ENCODE assay signal across 17 cellular contexts in the genomic region with DNA sequence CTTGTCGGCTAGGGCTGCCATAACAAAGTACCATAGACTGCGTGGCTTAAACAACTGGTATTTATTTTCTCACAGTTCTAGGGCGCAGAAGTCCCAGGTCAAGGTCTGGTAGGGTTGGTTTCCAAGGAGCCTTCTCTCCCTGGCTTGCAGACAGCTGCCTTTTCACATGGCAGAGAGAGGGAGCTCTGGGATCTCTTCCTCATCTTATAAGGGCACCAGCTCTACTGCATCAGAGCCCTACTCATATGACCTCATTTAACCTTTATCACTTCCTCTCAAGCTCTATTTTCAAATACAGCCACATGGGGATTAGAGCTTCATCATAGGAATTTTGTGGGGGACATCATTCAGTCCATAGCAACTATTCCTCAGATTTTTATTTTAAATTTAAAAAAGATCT. TPM values are rescaled to one million over a fixed set of nuclear protein-coding genes. Genes with fewer than 3 reads are reported as not detected.
DNase-seq lines count a peak whose midpoint lies in the region; ATAC-seq, FAIRE-seq and TF ChIP-seq lines count a peak whose summit lies in the region.
"Had no signal": no experiment of that assay in that cellular context is flagged by ENCODE, and none has a peak within 500 bp of the region (broad histone marks: within the 10 kb centered on the region; RNA-seq: fewer than 3 reads in every experiment).

No MANE protein-coding gene starts in this region.

- H3K4me2 ChIP-seq in HepG2 (ENCODE audit: low read depth, low read length): no peak overlapping the region

- H3K36me3 ChIP-seq in HepG2 (replicated peaks in 1 of 2; ENCODE audit: control insufficient read depth in 1 of 2, insufficient read depth in 2 of 2, low read length in 2 of 2) (no peaks in the 10 kb centered on the region), vagina (no peaks in the 10 kb centered on the region)
- H3K36me3 ChIP-seq: breast epithelium, tibial artery had no signal

- TF ChIP-seq CTCF in HepG2 (CRISPR knock-in tag; IDR thresholded peaks at IDR 0.05) (no peak), HFFc6 (IDR thresholded peaks at IDR 0.05) (no peak; the same call in 1 of the 2 replicates), vagina (IDR thresholded peaks at IDR 0.05) (no peak)

- H3K4me1 Mint-ChIP-seq in HFFc6 (ENCODE audit: low read depth): peaks cover 14% of the 10 kb centered on the region
- H3K4me1 Mint-ChIP-seq: activated naive CD8-positive, alpha-beta T cell treated with anti-CD3 and anti-CD28 coated beads, Interleukin-2, amount 10 ng/mL, durations not matched to agents 7 days and 5 days; stimulated activated memory B cell treated with anti-CD40 and anti-IgM and Interleukin-4, amounts not matched to agents 10 μg/mL and 1 μg/mL and 100 μg/mL, for 72 hours had no signal

- no peak for TF ChIP-seq EP300 in HepG2 (IDR thresholded peaks at IDR 0.05; ENCODE audit: low read depth in 2 of 2, low read length in 2 of 2)
- TF ChIP-seq EP300 in HepG2 (CRISPR knock-in tag; IDR thresholded peaks at IDR 0.05; ENCODE audit: borderline replicate concordance): no peak

- BruUV-seq in HepG2 (replicated peaks; lab: Mats Ljungman, UMichigan): no TSS peak

- H3K4me3 Mint-ChIP-seq in HFFc6: no peak overlapping the region
- H3K4me3 Mint-ChIP-seq: activated naive CD8-positive, alpha-beta T cell treated with anti-CD3 and anti-CD28 coated beads, Interleukin-2, amount 10 ng/mL, durations not matched to agents 7 days and 5 days; activated T-cell treated with anti-CD3 and anti-CD28 coated beads, Interleukin-2, amount 50 U/mL, for 24 hours; stimulated activated memory B cell treated with anti-CD40 and anti-IgM and Interleukin-4, amounts not matched to agents 10 μg/mL and 1 μg/mL and 100 μg/mL, for 72 hours had no signal

- H3K9ac ChIP-seq in HepG2 (ENCODE audit: insufficient read depth, low read depth, low read length): no peak overlapping the region

- no peaks in the 10 kb centered on the region for H4K20me1 ChIP-seq in HepG2 (ENCODE audit: insufficient read depth, low read length)

- no peak for TF ChIP-seq RAD21 in HepG2 (CRISPR knock-in tag; IDR thresholded peaks at IDR 0.05)

- DNase-seq in DMS53 (lab: John Stamatoyannopoulos, UW) (peak; percentile 4), DMS53 treated with DMSO at 0.1 percent for 48 hours (lab: John Stamatoyannopoulos, UW; ENCODE audit: unreplicated experiment) (no peak), Kasumi-1 (lab: John Stamatoyannopoulos, UW) (peak; percentile 11 to 34), SKM-1 treated with dmso at 0.1 percent for 144 hours (lab: John Stamatoyannopoulos, UW; ENCODE audit: unreplicated experiment) (peak; percentile 62), HepG2 (ENCODE audit: low spot score) (no peak), AG08396 (ENCODE audit: low spot score) (no peak), HFFc6 (no peak), vagina (ENCODE audit: extremely low spot score in 2 of 2) (no peak)
- DNase-seq: activated naive CD8-positive, alpha-beta T cell treated with anti-CD3 and anti-CD28 coated beads, Interleukin-2, amount 10 ng/mL, durations not matched to agents 7 days and 5 days; activated T-cell treated with anti-CD3 and anti-CD28 coated beads, Interleukin-2, amount 50 U/mL, for 24 hours; NCI-H2081; tibial artery had no signal

- CTCF ChIA-PET in HepG2 (lab: Yijun Ruan, JAX; ENCODE audit: low intra/inter-chr PET ratio, low total read pairs): no interaction called here

- peaks cover 55% of the 10 kb centered on the region for H3K4me1 ChIP-seq in HepG2 (ENCODE audit: insufficient read depth, low read length)
- no peaks in the 10 kb centered on the region for H3K4me1 ChIP-seq in vagina
- H3K4me1 ChIP-seq: breast epithelium had no signal

- H3K27ac ChIP-seq in HepG2 (ENCODE audit: extremely low read length, insufficient read depth, low read length) (no peak overlapping the region), vagina (no peak overlapping the region)
- H3K27ac ChIP-seq: 22Rv1, breast epithelium, tibial artery had no signal

- no peak overlapping the region for H2AFZ ChIP-seq in HepG2 (ENCODE audit: low read length)

- TF ChIP-seq POLR2A in HepG2 (IDR thresholded peaks at IDR 0.05; ENCODE audit: insufficient read depth in 1 of 2, low read depth in 2 of 2, low read length in 2 of 2) (no peak), vagina (IDR thresholded peaks at IDR 0.05) (no peak)

- no peaks in the 10 kb centered on the region for H3K36me3 Mint-ChIP-seq in HFFc6 (ENCODE audit: low read depth)
- H3K36me3 Mint-ChIP-seq: activated naive CD8-positive, alpha-beta T cell treated with anti-CD3 and anti-CD28 coated beads, Interleukin-2, amount 10 ng/mL, durations not matched to agents 7 days and 5 days; stimulated activated memory B cell treated with anti-CD40 and anti-IgM and Interleukin-4, amounts not matched to agents 10 μg/mL and 1 μg/mL and 100 μg/mL, for 72 hours had no signal

- H3K27me3 ChIP-seq in HepG2 (ENCODE audit: control insufficient read depth in 1 of 2, insufficient read depth in 2 of 2, low read length in 2 of 2) (no peaks in the 10 kb centered on the region), vagina (no peaks in the 10 kb centered on the region)
- H3K27me3 ChIP-seq: breast epithelium had no signal

- H3K9me3 ChIP-seq in HepG2 (ENCODE audit: low read length) (no peaks in the 10 kb centered on the region), vagina (no peaks in the 10 kb centered on the region)
- H3K9me3 ChIP-seq: breast epithelium, tibial artery had no signal

- no peaks in the 10 kb centered on the region for H3K9me3 Mint-ChIP-seq in HFFc6
- H3K9me3 Mint-ChIP-seq: activated naive CD8-positive, alpha-beta T cell treated with anti-CD3 and anti-CD28 coated beads, Interleukin-2, amount 10 ng/mL, durations not matched to agents 7 days and 5 days; activated T-cell treated with anti-CD3 and anti-CD28 coated beads, Interleukin-2, amount 50 U/mL, for 24 hours; stimulated activated memory B cell treated with anti-CD40 and anti-IgM and Interleukin-4, amounts not matched to agents 10 μg/mL and 1 μg/mL and 100 μg/mL, for 72 hours had no signal

- H3K4me3 ChIP-seq in HepG2 (replicated peaks in 1 of 3; ENCODE audit: insufficient read depth in 1 of 3, low read depth in 2 of 3, low read length in 3 of 3) (no peak overlapping the region), vagina (no peak overlapping the region)
- H3K4me3 ChIP-seq: breast epithelium, tibial artery had no signal

- ATAC-seq in HepG2: no peak
- ATAC-seq: left lobe of liver; stimulated activated memory B cell treated with anti-CD40 and anti-IgM and Interleukin-4, amounts not matched to agents 10 μg/mL and 1 μg/mL and 100 μg/mL, for 72 hours had no signal

- in situ Hi-C loops in HepG2 (cut with HindIII; ENCODE audit: extremely low pct_ligation_motif_present, low pct_unique_long_range_greater_than_20kb): loop anchor here (5.0 kb wide), 1 partner anchor 54 kb away; no protein-coding TSS in a partner anchor

- WGBS in HepG2 (ENCODE audit: low lambda C conversion rate): 54% methylated on average over 3 of the region's 3 CpGs

- peaks cover 20% of the 10 kb centered on the region for H3K27me3 Mint-ChIP-seq in HFFc6 (ENCODE audit: insufficient read depth)

- POLR2A ChIA-PET in HepG2 (lab: Yijun Ruan, JAX): interaction anchor here (1.4 kb wide), 1 partner anchor 40 kb away, joined by 5 read pairs; no protein-coding TSS in a partner anchor

- no peak for FAIRE-seq in HepG2 (lab: Jason Lieb, UNC)
- FAIRE-seq: G401.6 had no signal

- intact Hi-C loops in HepG2 (cut with micrococcal nuclease; ENCODE audit: unreplicated experiment) (no loop called here), vagina (cut with DNase I) (no loop called here)

- H3K27ac Mint-ChIP-seq in HFFc6: no peak overlapping the region
- H3K27ac Mint-ChIP-seq: activated naive CD8-positive, alpha-beta T cell treated with anti-CD3 and anti-CD28 coated beads, Interleukin-2, amount 10 ng/mL, durations not matched to agents 7 days and 5 days; activated T-cell treated with anti-CD3 and anti-CD28 coated beads, Interleukin-2, amount 50 U/mL, for 24 hours; stimulated activated memory B cell treated with anti-CD40 and anti-IgM and Interleukin-4, amounts not matched to agents 10 μg/mL and 1 μg/mL and 100 μg/mL, for 72 hours had no signal

- no peaks in the 10 kb centered on the region for H3K79me2 ChIP-seq in HepG2 (ENCODE audit: insufficient read depth, low read length)

RNA-seq across cellular contexts. Expression of a gene that starts 17.6 kb away (rescaled TPM):
- 10.3 and 10.4 TPM in 2 replicates for total RNA-seq in HepG2 (2016; rRNA removed; fragmentation: Illumina TruSeq; extraction: Trizol)
- 3.6 and 3.8 TPM in 2 replicates for total RNA-seq in HepG2 (2016; cell fraction: cytosol; rRNA removed; fragmentation: Illumina TruSeq; extraction: Trizol; ENCODE audit: low read depth)
- total RNA-seq in HepG2 (2016; cell fraction: insoluble cytoplasmic fraction; rRNA removed; fragmentation: Illumina TruSeq; extraction: Trizol): 10.3 and 10.5 TPM in 2 replicates
- total RNA-seq in HepG2 (2016; cell fraction: membrane; rRNA removed; fragmentation: Illumina TruSeq; extraction: Trizol): 12.0 and 13.5 TPM in 2 replicates
- total RNA-seq in HepG2 (2016; cell fraction: nucleus; rRNA removed; fragmentation: Illumina TruSeq; extraction: Trizol): 9.3 and 10.1 TPM in 2 replicates
- polyA plus RNA-seq in HepG2 (2011; rRNA removed): 3.7 and 8.4 TPM in 2 replicates
- polyA plus RNA-seq in HepG2 (2011; cell fraction: cytosol; rRNA removed): 4.9 and 6.5 TPM in 2 replicates
- polyA plus RNA-seq in HepG2 (2011; cell fraction: nucleus; rRNA removed): 8.2 and 13.0 TPM in 2 replicates
- polyA plus RNA-seq in HepG2 (2012): 9.1 and 16.7 TPM in 2 replicates
- polyA plus RNA-seq in HepG2 (2016; cell fraction: cytosol; fragmentation: Illumina TruSeq; extraction: Trizol; ENCODE audit: low read depth): 4.6 and 5.9 TPM in 2 replicates
- polyA plus RNA-seq in HepG2 (2016; cell fraction: insoluble cytoplasmic fraction; fragmentation: Illumina TruSeq; extraction: Trizol; ENCODE audit: low read depth): 13.7 and 14.1 TPM in 2 replicates
- polyA plus RNA-seq in HepG2 (2016; cell fraction: membrane; fragmentation: Illumina TruSeq; extraction: Trizol; ENCODE audit: low read depth): 12.2 and 13.8 TPM in 2 replicates
- 16.0 and 16.8 TPM in 2 replicates for polyA plus RNA-seq in HepG2 (2016; cell fraction: nucleus; fragmentation: Illumina TruSeq; extraction: Trizol; ENCODE audit: insufficient read depth, low read depth)
- polyA minus RNA-seq in HepG2 (2011; rRNA and poly(A)+ RNA removed; ENCODE audit: low replicate concordance): 26.7 TPM in 1 of 2 replicates, not detected in the other
- 5.5 and 9.2 TPM in 2 replicates for polyA minus RNA-seq in HepG2 (2011; cell fraction: cytosol; rRNA and poly(A)+ RNA removed)
- polyA minus RNA-seq in HepG2 (2011; cell fraction: nucleus; rRNA and poly(A)+ RNA removed): 10.3 and 15.8 TPM in 2 replicates
- under 1 TPM in 4 of 6 experiments, not detected in 2; 0.11 to 0.30 (median 0.17) TPM for total RNA-seq in HFFc6 (2021; fragmentation: NEBNext Ultra II Directional; extraction: Animal tissue kit (Norgen Biotek cat#: 25700))
- not detected for total RNA-seq in vagina
- total RNA-seq: activated naive CD8-positive, alpha-beta T cell treated with anti-CD3 and anti-CD28 coated beads, Interleukin-2, amount 10 ng/mL, durations not matched to agents 7 days and 5 days; breast epithelium had no signal

RNA-seq across cellular contexts. Expression of a gene that starts 20.3 kb away (rescaled TPM):
- 173 and 250 TPM in 2 replicates for total RNA-seq in HepG2 (2016; rRNA removed; fragmentation: Illumina TruSeq; extraction: Trizol)
- 14.1 and 18.4 TPM in 2 replicates for total RNA-seq in HepG2 (2016; cell fraction: cytosol; rRNA removed; fragmentation: Illumina TruSeq; extraction: Trizol; ENCODE audit: low read depth)
- 173 and 234 TPM in 2 replicates for total RNA-seq in HepG2 (2016; cell fraction: insoluble cytoplasmic fraction; rRNA removed; fragmentation: Illumina TruSeq; extraction: Trizol)
- 38.5 and 45.7 TPM in 2 replicates for total RNA-seq in HepG2 (2016; cell fraction: membrane; rRNA removed; fragmentation: Illumina TruSeq; extraction: Trizol)
- 249 and 251 TPM in 2 replicates for total RNA-seq in HepG2 (2016; cell fraction: nucleus; rRNA removed; fragmentation: Illumina TruSeq; extraction: Trizol)
- 41.3 and 55.9 TPM in 2 replicates for polyA plus RNA-seq in HepG2 (2011; rRNA removed)
- 8.6 and 12.8 TPM in 2 replicates for polyA plus RNA-seq in HepG2 (2011; cell fraction: cytosol; rRNA removed)
- polyA plus RNA-seq in HepG2 (2011; cell fraction: nucleus; rRNA removed): 39.7 and 59.0 TPM in 2 replicates
- 63.0 and 109 TPM in 2 replicates for polyA plus RNA-seq in HepG2 (2012)
- polyA plus RNA-seq in HepG2 (2016; cell fraction: cytosol; fragmentation: Illumina TruSeq; extraction: Trizol; ENCODE audit: low read depth): 3.4 and 3.6 TPM in 2 replicates
- 156 and 157 TPM in 2 replicates for polyA plus RNA-seq in HepG2 (2016; cell fraction: insoluble cytoplasmic fraction; fragmentation: Illumina TruSeq; extraction: Trizol; ENCODE audit: low read depth)
- polyA plus RNA-seq in HepG2 (2016; cell fraction: membrane; fragmentation: Illumina TruSeq; extraction: Trizol; ENCODE audit: low read depth): 9.2 and 11.6 TPM in 2 replicates
- polyA plus RNA-seq in HepG2 (2016; cell fraction: nucleus; fragmentation: Illumina TruSeq; extraction: Trizol; ENCODE audit: insufficient read depth, low read depth): 227 and 232 TPM in 2 replicates
- 58.3 and 119 TPM in 2 replicates for polyA minus RNA-seq in HepG2 (2011; rRNA and poly(A)+ RNA removed; ENCODE audit: low replicate concordance)
- polyA minus RNA-seq in HepG2 (2011; cell fraction: cytosol; rRNA and poly(A)+ RNA removed): 33.5 and 35.1 TPM in 2 replicates
- polyA minus RNA-seq in HepG2 (2011; cell fraction: nucleus; rRNA and poly(A)+ RNA removed): 254 and 272 TPM in 2 replicates
- 10 to 100 TPM; 55.3 to 71.4 (median 67.1) TPM for total RNA-seq in HFFc6 (2021; fragmentation: NEBNext Ultra II Directional; extraction: Animal tissue kit (Norgen Biotek cat#: 25700))
- 72.2 TPM for total RNA-seq in vagina

Comparison
In these comparisons a context has a peak if more than half of its experiments do, and no peak if none do; other contexts are left out.
1. DNase-seq: peak in DMS53 (single experiment), Kasumi-1 (2 of 2) and SKM-1 treated with dmso at 0.1 percent for 144 hours (single experiment); none in DMS53 treated with DMSO at 0.1 percent for 48 hours (single experiment), HepG2 (single experiment), AG08396 (single experiment), HFFc6 (single experiment) and vagina (0 of 2).